In genomic region chr19:18278521-18279265, GRCh38 we compare ENCODE assay signal across 6 cellular contexts.
A peak's percentile ranks its signal among the peaks of the same experiment; 100 is the strongest.
DNase-seq lines count a peak whose midpoint lies in the region; ATAC-seq and TF ChIP-seq lines count a peak whose summit lies in the region.

No MANE protein-coding gene starts in this region.

- peaks cover 18 to 19% of the 10 kb centered on the region in 2 experiments for H3K4me1 ChIP-seq in neutrophil (ENCODE audit: control insufficient read depth in 1 of 2, insufficient read depth in 1 of 2, low read depth in 1 of 2, low read length in 1 of 2)

- H3K27me3 ChIP-seq in neutrophil: no peaks in the 10 kb centered on the region

- H3K4me3 ChIP-seq in neutrophil (ENCODE audit: low read depth in 1 of 2, low read length in 1 of 2): peak overlapping the region; percentile 77

- peak; percentile 55 for DNase-seq in DMS53 (lab: John Stamatoyannopoulos, UW)
- DNase-seq in DMS53 treated with DMSO at 0.1 percent for 48 hours (lab: John Stamatoyannopoulos, UW; ENCODE audit: unreplicated experiment): no peak
- peak in 1 of 61 donors; percentile 40 for DNase-seq in caudate nucleus (lab: John Stamatoyannopoulos, UW)
- no peak for DNase-seq in NCI-H2171 treated with DMSO at 0.1 percent for 48 hours (lab: John Stamatoyannopoulos, UW)

- H3K27ac ChIP-seq in caudate nucleus (ENCODE audit: low read depth, low read length): peak overlapping the region; percentile 99
- H3K27ac ChIP-seq in neutrophil: peak overlapping the region; percentile 96

- no peaks in the 10 kb centered on the region for H3K9me3 ChIP-seq in neutrophil

- no peak for ATAC-seq in HG03108 (IDR thresholded peaks at IDR 0.05; ENCODE audit: unreplicated experiment)

- peaks cover 15% of the 10 kb centered on the region for H3K36me3 ChIP-seq in neutrophil

- no peak for TF ChIP-seq CTCF in neutrophil (IDR thresholded peaks at IDR 0.05)
